Comparison of ENCODE assay signal across 31 cellular contexts in the genomic region with DNA sequence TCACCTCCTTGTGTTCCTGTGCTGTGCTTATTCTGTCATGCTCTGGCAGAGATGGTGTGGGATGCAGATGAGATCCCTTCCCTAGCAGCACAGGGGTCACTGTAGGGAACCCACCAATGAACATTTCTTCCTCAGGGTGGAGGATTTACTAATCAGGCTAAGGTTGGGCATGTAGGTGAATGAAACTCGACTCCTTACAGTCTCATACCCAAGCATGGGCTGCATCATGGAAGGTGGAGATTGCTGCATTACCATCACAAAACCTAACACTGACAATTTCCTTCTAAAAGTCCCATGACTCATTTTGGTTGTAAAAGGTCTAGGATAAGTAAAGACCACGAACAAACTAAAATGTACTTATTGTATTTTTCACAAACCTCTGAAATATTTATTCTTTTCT.
"Had no signal": no experiment of that assay in that cellular context is flagged by ENCODE, and none has a peak within 500 bp of the region (broad histone marks: within the 10 kb centered on the region; RNA-seq: fewer than 3 reads in every experiment).

No MANE protein-coding gene starts in this region.

- H3K9me3 ChIP-seq: body of pancreas, colonic mucosa, gastroesophageal sphincter had no signal

- DNase-seq: activated CD4-positive, alpha-beta memory T cell treated with anti-CD3 and anti-CD28 coated beads for 36 hours; activated CD4-positive, alpha-beta T cell treated with anti-CD3 and anti-CD28 coated beads for 36 hours; activated CD4-positive, alpha-beta T cell treated with anti-CD3 and anti-CD28 coated beads, Interleukin-2, amount 10 ng/mL, durations not matched to agents 24 days and 14 days; activated CD4-positive, CD25-positive, alpha-beta regulatory T cell; activated CD4-positive, CD25-positive, alpha-beta regulatory T cell treated with anti-CD3 and anti-CD28 coated beads, Interleukin-2, amount 50 U/mL, for 72 hours; activated CD8-positive, alpha-beta memory T cell treated with anti-CD3 and anti-CD28 coated beads, Interleukin-2, amount 10 ng/mL, durations not matched to agents 7 days and 5 days; activated CD8-positive, alpha-beta memory T cell treated with anti-CD3 and anti-CD28 coated beads, Interleukin-2, amount 50 U/mL, for 4 hours; activated CD8-positive, alpha-beta T cell treated with anti-CD3 and anti-CD28 coated beads, Interleukin-2, amount 10 ng/mL, durations not matched to agents 7 days and 5 days; activated effector memory CD4-positive, alpha-beta T cell treated with anti-CD3 and anti-CD28 coated beads, Interleukin-2, amount 50 U/mL, for 16 hours; activated naive CD4-positive, alpha-beta T cell treated with anti-CD3 and anti-CD28 coated beads for 36 hours; activated naive CD8-positive, alpha-beta T cell treated with anti-CD3 and anti-CD28 coated beads for 36 hours; activated naive CD8-positive, alpha-beta T cell treated with anti-CD3 and anti-CD28 coated beads, Interleukin-2, amount 50 U/mL, for 24 hours; activated T-cell treated with anti-CD3 and anti-CD28 coated beads, Interleukin-2, amount 50 U/mL, for 1 hour; activated T-cell treated with anti-CD3 and anti-CD28 coated beads, Interleukin-2, amount 50 U/mL, for 48 hours; adrenal gland; amygdala; aorta; body of pancreas; central memory CD4-positive, alpha-beta T cell; cerebellar nuclear complex; colonic mucosa; effector memory CD4-positive, alpha-beta T cell; endodermal cell; foreskin melanocyte; T-helper 1 cell; T-helper 17 cell; T1000; WERI-Rb-1 had no signal

- ATAC-seq: activated CD4-positive, alpha-beta T cell treated with anti-CD3 and anti-CD28 coated beads for 36 hours; activated CD8-positive, alpha-beta memory T cell treated with anti-CD3 and anti-CD28 coated beads, Interleukin-2, amount 10 ng/mL, durations not matched to agents 7 days and 5 days; activated CD8-positive, alpha-beta T cell treated with anti-CD3 and anti-CD28 coated beads, Interleukin-2, amount 10 ng/mL, durations not matched to agents 7 days and 5 days; activated naive CD8-positive, alpha-beta T cell treated with anti-CD3 and anti-CD28 coated beads, Interleukin-2, amount 50 U/mL, for 24 hours; body of pancreas; esophagus mucosa; gastroesophageal sphincter; T-helper 17 cell had no signal

- H3K4me1 ChIP-seq: adrenal gland, body of pancreas, colonic mucosa, gastroesophageal sphincter had no signal

- H3K36me3 ChIP-seq: adrenal gland, cardiac muscle cell, colonic mucosa, gastroesophageal sphincter, WERI-Rb-1 had no signal

- H3K27ac ChIP-seq: adrenal gland, body of pancreas, cardiac muscle cell, colonic mucosa, gastroesophageal sphincter, WERI-Rb-1 had no signal

- H3K27me3 ChIP-seq: adrenal gland, body of pancreas, cardiac muscle cell, colonic mucosa, gastroesophageal sphincter had no signal

- H3K4me3 ChIP-seq: adrenal gland, body of pancreas, cardiac muscle cell, colonic mucosa, gastroesophageal sphincter had no signal
